Comparison of ENCODE assay signal across 8 cellular contexts in genomic region chr1:15323351-15323988, GRCh38.
A peak's percentile ranks its signal among the peaks of the same experiment; 100 is the strongest.
DNase-seq lines count a peak whose midpoint lies in the region; ATAC-seq and TF ChIP-seq lines count a peak whose summit lies in the region.

No MANE protein-coding gene starts in this region.

- no peaks in the 10 kb centered on the region for H3K36me3 ChIP-seq in CD4-positive, CD25-positive, alpha-beta regulatory T cell (ENCODE audit: control insufficient read depth, insufficient read depth, low read length)

- H3K4me1 Mint-ChIP-seq in CD4-positive, CD25-positive, alpha-beta regulatory T cell, result peaks cover 0 to 4% (median 0%) of the 10 kb centered on the region in 4 donors
- peaks cover 4% of the 10 kb centered on the region for H3K4me1 Mint-ChIP-seq in activated CD8-positive, alpha-beta T cell treated with anti-CD3 and anti-CD28 coated beads for 36 hours (ENCODE audit: low read depth)
- no peaks in the 10 kb centered on the region for H3K4me1 Mint-ChIP-seq in memory B cell

- no peaks in the 10 kb centered on the region for H3K36me3 Mint-ChIP-seq in CD4-positive, CD25-positive, alpha-beta regulatory T cell
- no peaks in the 10 kb centered on the region for H3K36me3 Mint-ChIP-seq in activated CD8-positive, alpha-beta T cell treated with anti-CD3 and anti-CD28 coated beads for 36 hours (ENCODE audit: low read depth)
- no peaks in the 10 kb centered on the region for H3K36me3 Mint-ChIP-seq in memory B cell

- peak; percentile 51 to 82 (median 68) for DNase-seq in CD4-positive, CD25-positive, alpha-beta regulatory T cell
- DNase-seq in NCI-H82 (lab: John Stamatoyannopoulos, UW) (peak; percentile 86), memory B cell (ENCODE audit: low spot score in 2 of 2) (peak; percentile 69 to 73)
- DNase-seq in activated CD8-positive, alpha-beta T cell treated with anti-CD3 and anti-CD28 coated beads for 36 hours, result peak; percentile 85
- DNase-seq in effector CD8-positive, alpha-beta T cell (lab: John Stamatoyannopoulos, UW), result peak; percentile 46
- peak; percentile 46 for DNase-seq in stimulated activated CD8-positive, alpha-beta memory T cell treated with anti-CD3 and anti-CD28 coated beads, Interleukin-12 subunit alpha, Interleukin-12 subunit beta, amount 100 ng/mL, for 4 hours (ENCODE audit: low read depth)

- H3K27ac ChIP-seq in CD4-positive, CD25-positive, alpha-beta regulatory T cell (ENCODE audit: insufficient read depth, low read length, poor library complexity, severe bottlenecking), result no peak overlapping the region

- H3K4me3 Mint-ChIP-seq in CD4-positive, CD25-positive, alpha-beta regulatory T cell, result no peak overlapping the region
- no peak overlapping the region for H3K4me3 Mint-ChIP-seq in activated CD8-positive, alpha-beta T cell treated with anti-CD3 and anti-CD28 coated beads for 36 hours
- H3K4me3 Mint-ChIP-seq in memory B cell, result no peak overlapping the region

- intact Hi-C loops in activated CD8-positive, alpha-beta T cell treated with anti-CD3 and anti-CD28 coated beads for 36 hours (cut with micrococcal nuclease), result loop anchor here (1.0 kb wide), 1 partner anchor 108 kb away; no protein-coding TSS in a partner anchor

- no peak overlapping the region for H3K27ac Mint-ChIP-seq in CD4-positive, CD25-positive, alpha-beta regulatory T cell
- no peak overlapping the region for H3K27ac Mint-ChIP-seq in activated CD8-positive, alpha-beta T cell treated with anti-CD3 and anti-CD28 coated beads for 36 hours
- no peak overlapping the region for H3K27ac Mint-ChIP-seq in memory B cell

- CTCF ChIA-PET in activated CD8-positive, alpha-beta T cell treated with anti-CD3 and anti-CD28 coated beads for 36 hours (lab: Charles Lee), result interaction anchor here (0.7 to 4.8 kb wide), 44 partner anchors 8 to 312 kb away, joined by 3 to 108 read pairs (median 4); partner anchors contain the start of gene CTRC

- no peaks in the 10 kb centered on the region for H3K9me3 ChIP-seq in CD4-positive, CD25-positive, alpha-beta regulatory T cell (ENCODE audit: control insufficient read depth in 2 of 2, low read length in 2 of 2)

- H3K4me1 ChIP-seq in CD4-positive, CD25-positive, alpha-beta regulatory T cell (ENCODE audit: control insufficient read depth, insufficient read depth, low read length, poor library complexity, severe bottlenecking), result no peaks in the 10 kb centered on the region

- peaks cover 31% of the 10 kb centered on the region for H3K27me3 Mint-ChIP-seq in CD4-positive, CD25-positive, alpha-beta regulatory T cell
- peaks cover 4% of the 10 kb centered on the region for H3K27me3 Mint-ChIP-seq in activated CD8-positive, alpha-beta T cell treated with anti-CD3 and anti-CD28 coated beads for 36 hours
- peaks cover 4% of the 10 kb centered on the region for H3K27me3 Mint-ChIP-seq in memory B cell

- no peaks in the 10 kb centered on the region for H3K27me3 ChIP-seq in CD4-positive, CD25-positive, alpha-beta regulatory T cell (ENCODE audit: control insufficient read depth, insufficient read depth, low read length)

- H3K4me3 ChIP-seq in CD4-positive, CD25-positive, alpha-beta regulatory T cell (ENCODE audit: low read depth, low read length), result no peak overlapping the region

- POLR2A ChIA-PET in activated CD8-positive, alpha-beta T cell treated with anti-CD3 and anti-CD28 coated beads for 36 hours (lab: Charles Lee), result interaction anchor here (0.8 to 1.3 kb wide), 4 partner anchors 18 to 155 kb away, joined by 3 to 6 read pairs (median 4); no protein-coding TSS in a partner anchor

- peak; percentile 83 to 90 for ATAC-seq in CD4-positive, CD25-positive, alpha-beta regulatory T cell (ENCODE audit: low read depth in 2 of 2)
- ATAC-seq in HG02642 (IDR thresholded peaks at IDR 0.05; ENCODE audit: poor library complexity, unreplicated experiment) (peak; percentile 56), memory B cell (ENCODE audit: low read depth) (peak; percentile 82), HG03159 (IDR thresholded peaks at IDR 0.05; ENCODE audit: unreplicated experiment) (no peak)
- peak; percentile 94 for ATAC-seq in activated CD8-positive, alpha-beta T cell treated with anti-CD3 and anti-CD28 coated beads for 36 hours

- TF ChIP-seq CTCF in activated CD8-positive, alpha-beta T cell treated with anti-CD3 and anti-CD28 coated beads for 36 hours (IDR thresholded peaks at IDR 0.05), result peak; percentile 89

- H3K9me3 Mint-ChIP-seq in CD4-positive, CD25-positive, alpha-beta regulatory T cell, result peaks cover 0 to 9% (median 0%) of the 10 kb centered on the region in 7 donors
- H3K9me3 Mint-ChIP-seq in activated CD8-positive, alpha-beta T cell treated with anti-CD3 and anti-CD28 coated beads for 36 hours, result peaks cover 5% of the 10 kb centered on the region
- H3K9me3 Mint-ChIP-seq in memory B cell, result peaks cover 8% of the 10 kb centered on the region
